In the genomic region with DNA sequence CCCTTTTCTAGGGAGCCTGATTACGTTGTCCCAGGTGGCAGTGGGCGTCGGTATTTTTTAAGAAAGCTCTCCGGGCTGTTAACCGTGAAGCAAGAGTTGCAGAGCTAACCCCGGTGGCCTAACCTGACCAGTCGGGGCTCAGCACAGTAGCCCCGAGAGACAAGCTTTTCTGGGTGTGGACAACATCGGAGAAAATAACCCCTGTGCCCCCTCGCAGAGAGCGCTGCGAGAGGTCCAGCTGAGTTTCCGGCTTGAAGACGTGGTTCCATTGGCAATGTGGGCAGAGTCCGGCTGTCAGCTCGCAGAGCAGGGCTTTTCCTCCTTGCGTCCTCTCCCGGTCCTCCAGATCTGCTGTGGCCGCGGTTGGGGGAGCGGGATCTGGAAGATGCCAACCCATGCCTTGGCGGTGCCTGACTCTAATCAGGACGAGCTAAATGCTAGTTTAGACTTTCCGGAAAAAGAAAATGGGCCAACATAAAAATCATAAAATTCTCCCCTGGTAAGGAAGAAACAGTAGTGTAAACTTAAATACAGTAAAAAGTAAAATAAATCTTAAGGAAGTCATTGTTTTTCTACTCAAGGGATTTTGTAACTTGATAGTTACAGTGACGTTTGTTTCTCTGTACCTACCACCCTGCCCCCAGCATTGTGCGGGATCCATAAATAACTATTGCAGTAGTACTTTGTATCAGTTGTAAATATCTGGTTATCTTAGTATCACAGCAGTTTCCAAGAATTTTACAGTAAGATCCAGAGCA, we compare ENCODE assay signal across 1 cellular context.
TF ChIP-seq lines count a peak whose summit lies in the region.

No MANE protein-coding gene starts in this region.

TF ChIP-seq in K562, 482 proteins besides CTCF, POLR2A, EP300 and RAD21 (continued from another document):
- TF ChIP-seq, protein P1, sequence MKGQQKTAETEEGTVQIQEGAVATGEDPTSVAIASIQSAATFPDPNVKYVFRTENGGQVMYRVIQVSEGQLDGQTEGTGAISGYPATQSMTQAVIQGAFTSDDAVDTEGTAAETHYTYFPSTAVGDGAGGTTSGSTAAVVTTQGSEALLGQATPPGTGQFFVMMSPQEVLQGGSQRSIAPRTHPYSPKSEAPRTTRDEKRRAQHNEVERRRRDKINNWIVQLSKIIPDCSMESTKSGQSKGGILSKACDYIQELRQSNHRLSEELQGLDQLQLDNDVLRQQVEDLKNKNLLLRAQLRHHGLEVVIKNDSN (CRISPR knock-in tag; IDR thresholded peaks at IDR 0.05) = peak; percentile 81; the same call in 1 of the 2 replicates
- TF ChIP-seq, protein P2, sequence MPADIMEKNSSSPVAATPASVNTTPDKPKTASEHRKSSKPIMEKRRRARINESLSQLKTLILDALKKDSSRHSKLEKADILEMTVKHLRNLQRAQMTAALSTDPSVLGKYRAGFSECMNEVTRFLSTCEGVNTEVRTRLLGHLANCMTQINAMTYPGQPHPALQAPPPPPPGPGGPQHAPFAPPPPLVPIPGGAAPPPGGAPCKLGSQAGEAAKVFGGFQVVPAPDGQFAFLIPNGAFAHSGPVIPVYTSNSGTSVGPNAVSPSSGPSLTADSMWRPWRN (IDR thresholded peaks at IDR 0.05; ENCODE audit: low read depth) = no peak
- TF ChIP-seq ZNF3 (CRISPR knock-in tag; IDR thresholded peaks at IDR 0.05) (no peak), PRMT5 (CRISPR knock-in tag; IDR thresholded peaks at IDR 0.05) (no peak), STAT5A (IDR thresholded peaks at IDR 0.05; ENCODE audit: borderline replicate concordance, low read length) (peak; percentile 48), CHD4 (IDR thresholded peaks at IDR 0.05; ENCODE audit: insufficient read depth, insufficient replicate concordance, low read depth, low read length, poor library complexity, severe bottlenecking) (peak; percentile 16), SRSF9 (IDR thresholded peaks at IDR 0.05; ENCODE audit: borderline replicate concordance, low read depth, low read length) (no peak), ZNF699 (CRISPR knock-in tag; IDR thresholded peaks at IDR 0.05; ENCODE audit: insufficient replicate concordance) (no peak), HNRNPK (IDR thresholded peaks at IDR 0.05; ENCODE audit: low read depth, low read length, poor library complexity, severe bottlenecking) (no peak), EP400 (IDR thresholded peaks at IDR 0.05) (peak; percentile 12; the same call in 1 of the 2 replicates), SRSF3 (IDR thresholded peaks at IDR 0.05; ENCODE audit: insufficient read depth, low read length) (no peak), KLF1 (tag; IDR thresholded peaks at IDR 0.05) (no peak), KLF10 (CRISPR knock-in tag; IDR thresholded peaks at IDR 0.05) (no peak), ZFP36 (IDR thresholded peaks at IDR 0.05; ENCODE audit: low read depth, low read length, partially characterized antibody) (no peak), U2AF2 (optimal IDR thresholded peaks at IDR 0.05; ENCODE audit: low read depth, low read length) (no peak), TAF7 (tag; IDR thresholded peaks at IDR 0.05) (peak; percentile 41; the same call in 1 of the 2 replicates), PTBP1 (IDR thresholded peaks at IDR 0.05; ENCODE audit: low read depth, low read length) (no peak), BRCA1 (IDR thresholded peaks at IDR 0.05) (no peak), BRCA1 (CRISPR knock-in tag; IDR thresholded peaks at IDR 0.05) (no peak)
- TF ChIP-seq, protein P3, sequence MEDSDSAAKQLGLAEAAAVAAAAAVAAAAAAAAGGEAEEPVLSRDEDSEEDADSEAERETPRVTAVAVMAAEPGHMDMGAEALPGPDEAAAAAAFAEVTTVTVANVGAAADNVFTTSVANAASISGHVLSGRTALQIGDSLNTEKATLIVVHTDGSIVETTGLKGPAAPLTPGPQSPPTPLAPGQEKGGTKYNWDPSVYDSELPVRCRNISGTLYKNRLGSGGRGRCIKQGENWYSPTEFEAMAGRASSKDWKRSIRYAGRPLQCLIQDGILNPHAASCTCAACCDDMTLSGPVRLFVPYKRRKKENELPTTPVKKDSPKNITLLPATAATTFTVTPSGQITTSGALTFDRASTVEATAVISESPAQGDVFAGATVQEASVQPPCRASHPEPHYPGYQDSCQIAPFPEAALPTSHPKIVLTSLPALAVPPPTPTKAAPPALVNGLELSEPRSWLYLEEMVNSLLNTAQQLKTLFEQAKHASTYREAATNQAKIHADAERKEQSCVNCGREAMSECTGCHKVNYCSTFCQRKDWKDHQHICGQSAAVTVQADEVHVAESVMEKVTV (CRISPR knock-in tag; IDR thresholded peaks at IDR 0.05) = no peak
- TF ChIP-seq, protein P4, sequence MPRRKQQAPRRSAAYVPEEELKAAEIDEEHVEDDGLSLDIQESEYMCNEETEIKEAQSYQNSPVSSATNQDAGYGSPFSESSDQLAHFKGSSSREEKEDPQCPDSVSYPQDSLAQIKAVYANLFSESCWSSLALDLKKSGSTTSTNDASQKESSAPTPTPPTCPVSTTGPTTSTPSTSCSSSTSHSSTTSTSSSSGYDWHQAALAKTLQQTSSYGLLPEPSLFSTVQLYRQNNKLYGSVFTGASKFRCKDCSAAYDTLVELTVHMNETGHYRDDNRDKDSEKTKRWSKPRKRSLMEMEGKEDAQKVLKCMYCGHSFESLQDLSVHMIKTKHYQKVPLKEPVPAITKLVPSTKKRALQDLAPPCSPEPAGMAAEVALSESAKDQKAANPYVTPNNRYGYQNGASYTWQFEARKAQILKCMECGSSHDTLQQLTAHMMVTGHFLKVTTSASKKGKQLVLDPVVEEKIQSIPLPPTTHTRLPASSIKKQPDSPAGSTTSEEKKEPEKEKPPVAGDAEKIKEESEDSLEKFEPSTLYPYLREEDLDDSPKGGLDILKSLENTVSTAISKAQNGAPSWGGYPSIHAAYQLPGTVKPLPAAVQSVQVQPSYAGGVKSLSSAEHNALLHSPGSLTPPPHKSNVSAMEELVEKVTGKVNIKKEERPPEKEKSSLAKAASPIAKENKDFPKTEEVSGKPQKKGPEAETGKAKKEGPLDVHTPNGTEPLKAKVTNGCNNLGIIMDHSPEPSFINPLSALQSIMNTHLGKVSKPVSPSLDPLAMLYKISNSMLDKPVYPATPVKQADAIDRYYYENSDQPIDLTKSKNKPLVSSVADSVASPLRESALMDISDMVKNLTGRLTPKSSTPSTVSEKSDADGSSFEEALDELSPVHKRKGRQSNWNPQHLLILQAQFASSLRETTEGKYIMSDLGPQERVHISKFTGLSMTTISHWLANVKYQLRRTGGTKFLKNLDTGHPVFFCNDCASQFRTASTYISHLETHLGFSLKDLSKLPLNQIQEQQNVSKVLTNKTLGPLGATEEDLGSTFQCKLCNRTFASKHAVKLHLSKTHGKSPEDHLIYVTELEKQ (CRISPR knock-in tag; IDR thresholded peaks at IDR 0.05) = no peak
- TF ChIP-seq, protein P5, sequence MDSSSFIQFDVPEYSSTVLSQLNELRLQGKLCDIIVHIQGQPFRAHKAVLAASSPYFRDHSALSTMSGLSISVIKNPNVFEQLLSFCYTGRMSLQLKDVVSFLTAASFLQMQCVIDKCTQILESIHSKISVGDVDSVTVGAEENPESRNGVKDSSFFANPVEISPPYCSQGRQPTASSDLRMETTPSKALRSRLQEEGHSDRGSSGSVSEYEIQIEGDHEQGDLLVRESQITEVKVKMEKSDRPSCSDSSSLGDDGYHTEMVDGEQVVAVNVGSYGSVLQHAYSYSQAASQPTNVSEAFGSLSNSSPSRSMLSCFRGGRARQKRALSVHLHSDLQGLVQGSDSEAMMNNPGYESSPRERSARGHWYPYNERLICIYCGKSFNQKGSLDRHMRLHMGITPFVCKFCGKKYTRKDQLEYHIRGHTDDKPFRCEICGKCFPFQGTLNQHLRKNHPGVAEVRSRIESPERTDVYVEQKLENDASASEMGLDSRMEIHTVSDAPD (CRISPR knock-in tag; IDR thresholded peaks at IDR 0.05) = no peak
- TF ChIP-seq, protein P6, sequence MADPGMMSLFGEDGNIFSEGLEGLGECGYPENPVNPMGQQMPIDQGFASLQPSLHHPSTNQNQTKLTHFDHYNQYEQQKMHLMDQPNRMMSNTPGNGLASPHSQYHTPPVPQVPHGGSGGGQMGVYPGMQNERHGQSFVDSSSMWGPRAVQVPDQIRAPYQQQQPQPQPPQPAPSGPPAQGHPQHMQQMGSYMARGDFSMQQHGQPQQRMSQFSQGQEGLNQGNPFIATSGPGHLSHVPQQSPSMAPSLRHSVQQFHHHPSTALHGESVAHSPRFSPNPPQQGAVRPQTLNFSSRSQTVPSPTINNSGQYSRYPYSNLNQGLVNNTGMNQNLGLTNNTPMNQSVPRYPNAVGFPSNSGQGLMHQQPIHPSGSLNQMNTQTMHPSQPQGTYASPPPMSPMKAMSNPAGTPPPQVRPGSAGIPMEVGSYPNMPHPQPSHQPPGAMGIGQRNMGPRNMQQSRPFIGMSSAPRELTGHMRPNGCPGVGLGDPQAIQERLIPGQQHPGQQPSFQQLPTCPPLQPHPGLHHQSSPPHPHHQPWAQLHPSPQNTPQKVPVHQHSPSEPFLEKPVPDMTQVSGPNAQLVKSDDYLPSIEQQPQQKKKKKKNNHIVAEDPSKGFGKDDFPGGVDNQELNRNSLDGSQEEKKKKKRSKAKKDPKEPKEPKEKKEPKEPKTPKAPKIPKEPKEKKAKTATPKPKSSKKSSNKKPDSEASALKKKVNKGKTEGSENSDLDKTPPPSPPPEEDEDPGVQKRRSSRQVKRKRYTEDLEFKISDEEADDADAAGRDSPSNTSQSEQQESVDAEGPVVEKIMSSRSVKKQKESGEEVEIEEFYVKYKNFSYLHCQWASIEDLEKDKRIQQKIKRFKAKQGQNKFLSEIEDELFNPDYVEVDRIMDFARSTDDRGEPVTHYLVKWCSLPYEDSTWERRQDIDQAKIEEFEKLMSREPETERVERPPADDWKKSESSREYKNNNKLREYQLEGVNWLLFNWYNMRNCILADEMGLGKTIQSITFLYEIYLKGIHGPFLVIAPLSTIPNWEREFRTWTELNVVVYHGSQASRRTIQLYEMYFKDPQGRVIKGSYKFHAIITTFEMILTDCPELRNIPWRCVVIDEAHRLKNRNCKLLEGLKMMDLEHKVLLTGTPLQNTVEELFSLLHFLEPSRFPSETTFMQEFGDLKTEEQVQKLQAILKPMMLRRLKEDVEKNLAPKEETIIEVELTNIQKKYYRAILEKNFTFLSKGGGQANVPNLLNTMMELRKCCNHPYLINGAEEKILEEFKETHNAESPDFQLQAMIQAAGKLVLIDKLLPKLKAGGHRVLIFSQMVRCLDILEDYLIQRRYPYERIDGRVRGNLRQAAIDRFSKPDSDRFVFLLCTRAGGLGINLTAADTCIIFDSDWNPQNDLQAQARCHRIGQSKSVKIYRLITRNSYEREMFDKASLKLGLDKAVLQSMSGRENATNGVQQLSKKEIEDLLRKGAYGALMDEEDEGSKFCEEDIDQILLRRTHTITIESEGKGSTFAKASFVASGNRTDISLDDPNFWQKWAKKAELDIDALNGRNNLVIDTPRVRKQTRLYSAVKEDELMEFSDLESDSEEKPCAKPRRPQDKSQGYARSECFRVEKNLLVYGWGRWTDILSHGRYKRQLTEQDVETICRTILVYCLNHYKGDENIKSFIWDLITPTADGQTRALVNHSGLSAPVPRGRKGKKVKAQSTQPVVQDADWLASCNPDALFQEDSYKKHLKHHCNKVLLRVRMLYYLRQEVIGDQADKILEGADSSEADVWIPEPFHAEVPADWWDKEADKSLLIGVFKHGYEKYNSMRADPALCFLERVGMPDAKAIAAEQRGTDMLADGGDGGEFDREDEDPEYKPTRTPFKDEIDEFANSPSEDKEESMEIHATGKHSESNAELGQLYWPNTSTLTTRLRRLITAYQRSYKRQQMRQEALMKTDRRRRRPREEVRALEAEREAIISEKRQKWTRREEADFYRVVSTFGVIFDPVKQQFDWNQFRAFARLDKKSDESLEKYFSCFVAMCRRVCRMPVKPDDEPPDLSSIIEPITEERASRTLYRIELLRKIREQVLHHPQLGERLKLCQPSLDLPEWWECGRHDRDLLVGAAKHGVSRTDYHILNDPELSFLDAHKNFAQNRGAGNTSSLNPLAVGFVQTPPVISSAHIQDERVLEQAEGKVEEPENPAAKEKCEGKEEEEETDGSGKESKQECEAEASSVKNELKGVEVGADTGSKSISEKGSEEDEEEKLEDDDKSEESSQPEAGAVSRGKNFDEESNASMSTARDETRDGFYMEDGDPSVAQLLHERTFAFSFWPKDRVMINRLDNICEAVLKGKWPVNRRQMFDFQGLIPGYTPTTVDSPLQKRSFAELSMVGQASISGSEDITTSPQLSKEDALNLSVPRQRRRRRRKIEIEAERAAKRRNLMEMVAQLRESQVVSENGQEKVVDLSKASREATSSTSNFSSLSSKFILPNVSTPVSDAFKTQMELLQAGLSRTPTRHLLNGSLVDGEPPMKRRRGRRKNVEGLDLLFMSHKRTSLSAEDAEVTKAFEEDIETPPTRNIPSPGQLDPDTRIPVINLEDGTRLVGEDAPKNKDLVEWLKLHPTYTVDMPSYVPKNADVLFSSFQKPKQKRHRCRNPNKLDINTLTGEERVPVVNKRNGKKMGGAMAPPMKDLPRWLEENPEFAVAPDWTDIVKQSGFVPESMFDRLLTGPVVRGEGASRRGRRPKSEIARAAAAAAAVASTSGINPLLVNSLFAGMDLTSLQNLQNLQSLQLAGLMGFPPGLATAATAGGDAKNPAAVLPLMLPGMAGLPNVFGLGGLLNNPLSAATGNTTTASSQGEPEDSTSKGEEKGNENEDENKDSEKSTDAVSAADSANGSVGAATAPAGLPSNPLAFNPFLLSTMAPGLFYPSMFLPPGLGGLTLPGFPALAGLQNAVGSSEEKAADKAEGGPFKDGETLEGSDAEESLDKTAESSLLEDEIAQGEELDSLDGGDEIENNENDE (IDR thresholded peaks at IDR 0.05; ENCODE audit: low read depth, low read length) = no peak
- TF ChIP-seq, protein P7, sequence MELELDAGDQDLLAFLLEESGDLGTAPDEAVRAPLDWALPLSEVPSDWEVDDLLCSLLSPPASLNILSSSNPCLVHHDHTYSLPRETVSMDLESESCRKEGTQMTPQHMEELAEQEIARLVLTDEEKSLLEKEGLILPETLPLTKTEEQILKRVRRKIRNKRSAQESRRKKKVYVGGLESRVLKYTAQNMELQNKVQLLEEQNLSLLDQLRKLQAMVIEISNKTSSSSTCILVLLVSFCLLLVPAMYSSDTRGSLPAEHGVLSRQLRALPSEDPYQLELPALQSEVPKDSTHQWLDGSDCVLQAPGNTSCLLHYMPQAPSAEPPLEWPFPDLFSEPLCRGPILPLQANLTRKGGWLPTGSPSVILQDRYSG (tag; conservative IDR thresholded peaks at IDR 0.05; ENCODE audit: low read depth) = no peak
TF ChIP-seq in K562: peak in this region for 77.
